ENCODE assay signal across 1 cellular context in genomic region chr2:23497536-23497935, GRCh38.
TF ChIP-seq lines count a peak whose summit lies in the region.

No MANE protein-coding gene starts in this region.

TF ChIP-seq in IMR-90, 13 proteins besides CTCF, POLR2A, EP300 and RAD21 (continued from another document):
- TF ChIP-seq ELK1 (IDR thresholded peaks at IDR 0.05; ENCODE audit: borderline replicate concordance, low read depth, low read length) = no peak
- TF ChIP-seq MAZ (IDR thresholded peaks at IDR 0.05; ENCODE audit: borderline replicate concordance, low read depth, low read length) = no peak
- TF ChIP-seq RCOR1 (IDR thresholded peaks at IDR 0.05; ENCODE audit: insufficient replicate concordance, low read length) = no peak
- TF ChIP-seq USF2 (IDR thresholded peaks at IDR 0.05; ENCODE audit: low read depth, low read length) = no peak
- TF ChIP-seq BHLHE40 (IDR thresholded peaks at IDR 0.05; ENCODE audit: low read depth, low read length) = no peak
- no peak for TF ChIP-seq NFE2L2 (IDR thresholded peaks at IDR 0.05; ENCODE audit: low read depth, low read length)
- TF ChIP-seq MAFK (IDR thresholded peaks at IDR 0.05; ENCODE audit: low read depth, low read length) = no peak
- no peak for TF ChIP-seq SMC3 (IDR thresholded peaks at IDR 0.05; ENCODE audit: low read depth, low read length)
- TF ChIP-seq FOS (IDR thresholded peaks at IDR 0.05; ENCODE audit: low read depth, low read length) = no peak
- no peak for TF ChIP-seq MXI1 (IDR thresholded peaks at IDR 0.05; ENCODE audit: borderline replicate concordance, low read depth, low read length)
- no peak for TF ChIP-seq RFX5 (IDR thresholded peaks at IDR 0.05; ENCODE audit: low read depth, low read length)
TF ChIP-seq in IMR-90: peak in this region for 0.
